9 cellular contexts compared by ENCODE assay signal in the genomic region with DNA sequence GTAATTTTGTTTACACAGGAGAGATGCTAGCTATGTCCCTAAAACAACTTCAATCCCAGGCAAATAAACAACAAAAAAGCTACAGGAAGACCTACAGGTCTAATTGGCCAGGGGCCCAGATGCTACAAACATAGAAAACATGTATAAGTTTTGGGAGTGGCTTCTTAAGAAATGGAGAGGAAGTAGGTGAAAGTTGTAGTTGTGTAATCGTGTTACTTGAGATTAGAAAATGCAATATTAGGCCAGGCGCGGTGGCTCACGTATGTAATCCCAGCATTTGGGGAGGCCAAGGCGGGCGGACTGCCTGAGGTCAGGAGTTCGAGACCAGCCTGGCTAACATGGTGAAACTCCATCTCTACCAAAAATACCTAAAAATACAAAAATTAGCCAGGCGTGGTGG.
A peak's percentile ranks its signal among the peaks of the same experiment; 100 is the strongest.
DNase-seq lines count a peak whose midpoint lies in the region; ATAC-seq, FAIRE-seq and TF ChIP-seq lines count a peak whose summit lies in the region.
"Had no signal": no experiment of that assay in that cellular context is flagged by ENCODE, and none has a peak within 500 bp of the region (broad histone marks: within the 10 kb centered on the region; RNA-seq: fewer than 3 reads in every experiment).

No MANE protein-coding gene starts in this region.

- peak overlapping the region; percentile 99 for H3K27ac ChIP-seq in SU-DHL-6 (ENCODE audit: low read depth, low read length)
- H3K27ac ChIP-seq in thymus (ENCODE audit: low read depth), result peak overlapping the region; percentile 52

- H3K27me3 ChIP-seq in SU-DHL-6 (ENCODE audit: low read length), result no peaks in the 10 kb centered on the region
- no peaks in the 10 kb centered on the region for H3K27me3 ChIP-seq in thymus (ENCODE audit: control insufficient read depth, insufficient read depth)

- H3K9me2 ChIP-seq in SU-DHL-6 (replicated peaks; ENCODE audit: insufficient read depth, low read length), result no peaks in the 10 kb centered on the region

- H3K9me3 Mint-ChIP-seq in activated naive CD4-positive, alpha-beta T cell treated with anti-CD3 and anti-CD28 coated beads, Interleukin-2, amount 10 ng/mL, durations not matched to agents 7 days and 5 days, result no peaks in the 10 kb centered on the region
- H3K9me3 Mint-ChIP-seq: neural crest cell had no signal

- peak overlapping the region; percentile 88 for H3K27ac Mint-ChIP-seq in activated naive CD4-positive, alpha-beta T cell treated with anti-CD3 and anti-CD28 coated beads, Interleukin-2, amount 10 ng/mL, durations not matched to agents 7 days and 5 days

- ATAC-seq in esophagus mucosa (peak; percentile 59), omental fat pad (ENCODE audit: low FRiP score) (no peak)

- H3K27me3 Mint-ChIP-seq in activated naive CD4-positive, alpha-beta T cell treated with anti-CD3 and anti-CD28 coated beads, Interleukin-2, amount 10 ng/mL, durations not matched to agents 7 days and 5 days, result no peaks in the 10 kb centered on the region

- peaks cover 95% of the 10 kb centered on the region for H3F3A ChIP-seq in SU-DHL-6 (ENCODE audit: insufficient read depth)

- H3K9ac ChIP-seq in SU-DHL-6 (ENCODE audit: low read length), result peak overlapping the region; percentile 58

- CTCF ChIA-PET in activated naive CD4-positive, alpha-beta T cell treated with anti-CD3 and anti-CD28 coated beads, Interleukin-2, amount 10 ng/mL, durations not matched to agents 7 days and 5 days (lab: Charles Lee), result interaction anchor here (1.1 kb wide), 1 partner anchor 82 kb away, joined by 3 read pairs; no protein-coding TSS in a partner anchor

- H4K20me1 ChIP-seq in SU-DHL-6 (ENCODE audit: low read depth, low read length), result no peaks in the 10 kb centered on the region

- DNase-seq in activated naive CD4-positive, alpha-beta T cell treated with anti-CD3 and anti-CD28 coated beads, Interleukin-2, amount 10 ng/mL, durations not matched to agents 7 days and 5 days, result peak; percentile 49
- no peak for DNase-seq in activated naive CD4-positive, alpha-beta T cell (lab: John Stamatoyannopoulos, UW)
- DNase-seq in omental fat pad (ENCODE audit: low spot score) (no peak), NCI-H1105 treated with DMSO at 0.1 percent for 48 hours (lab: John Stamatoyannopoulos, UW) (no peak), GM12892 (ENCODE audit: insufficient read length) (no peak)

- H3K36me3 Mint-ChIP-seq in activated naive CD4-positive, alpha-beta T cell treated with anti-CD3 and anti-CD28 coated beads, Interleukin-2, amount 10 ng/mL, durations not matched to agents 7 days and 5 days, result peaks cover 64% of the 10 kb centered on the region

- H3K4me1 ChIP-seq in thymus (ENCODE audit: control insufficient read depth, insufficient read depth, low read length), result peaks cover 55% of the 10 kb centered on the region

- peak overlapping the region; percentile 81 for H3K4me2 ChIP-seq in SU-DHL-6 (ENCODE audit: low read depth, low read length, poor library complexity, severe bottlenecking)

- no peak for FAIRE-seq in GM12892 (lab: Jason Lieb, UNC)

- peaks cover 70% of the 10 kb centered on the region for H3K79me2 ChIP-seq in SU-DHL-6 (ENCODE audit: insufficient read depth, low read length)

- no peaks in the 10 kb centered on the region for H3K9me3 ChIP-seq in SU-DHL-6 (ENCODE audit: insufficient read depth, low read length)
- no peaks in the 10 kb centered on the region for H3K9me3 ChIP-seq in thymus (ENCODE audit: control insufficient read depth)

- TF ChIP-seq CTCF in SU-DHL-6 (IDR thresholded peaks at IDR 0.05; ENCODE audit: insufficient read depth, low read length, poor library complexity, severe bottlenecking), result no peak
- TF ChIP-seq CTCF in omental fat pad (IDR thresholded peaks at IDR 0.05), result no peak

- H3K36me3 ChIP-seq in SU-DHL-6 (ENCODE audit: low read length) (no peaks in the 10 kb centered on the region), thymus (ENCODE audit: control insufficient read depth, insufficient read depth) (no peaks in the 10 kb centered on the region)

- WGBS in thymus, result 80% methylated on average over 8 of the region's 8 CpGs

- peak overlapping the region; percentile 43 for H3K4me3 Mint-ChIP-seq in activated naive CD4-positive, alpha-beta T cell treated with anti-CD3 and anti-CD28 coated beads, Interleukin-2, amount 10 ng/mL, durations not matched to agents 7 days and 5 days
- H3K4me3 Mint-ChIP-seq: neural crest cell had no signal

- peaks cover 91% of the 10 kb centered on the region for H3K4me1 Mint-ChIP-seq in activated naive CD4-positive, alpha-beta T cell treated with anti-CD3 and anti-CD28 coated beads, Interleukin-2, amount 10 ng/mL, durations not matched to agents 7 days and 5 days

- H2AFZ ChIP-seq in SU-DHL-6 (ENCODE audit: low read depth, low read length, severe bottlenecking), result no peak overlapping the region

- H3K4me3 ChIP-seq in SU-DHL-6 (ENCODE audit: insufficient read depth, low read length, poor library complexity, severe bottlenecking) (no peak overlapping the region), thymus (ENCODE audit: low read length) (no peak overlapping the region)

- TF ChIP-seq POLR2A in GM12892 (IDR thresholded peaks at IDR 0.05; ENCODE audit: low read depth, low read length), result no peak
